In the genomic region with DNA sequence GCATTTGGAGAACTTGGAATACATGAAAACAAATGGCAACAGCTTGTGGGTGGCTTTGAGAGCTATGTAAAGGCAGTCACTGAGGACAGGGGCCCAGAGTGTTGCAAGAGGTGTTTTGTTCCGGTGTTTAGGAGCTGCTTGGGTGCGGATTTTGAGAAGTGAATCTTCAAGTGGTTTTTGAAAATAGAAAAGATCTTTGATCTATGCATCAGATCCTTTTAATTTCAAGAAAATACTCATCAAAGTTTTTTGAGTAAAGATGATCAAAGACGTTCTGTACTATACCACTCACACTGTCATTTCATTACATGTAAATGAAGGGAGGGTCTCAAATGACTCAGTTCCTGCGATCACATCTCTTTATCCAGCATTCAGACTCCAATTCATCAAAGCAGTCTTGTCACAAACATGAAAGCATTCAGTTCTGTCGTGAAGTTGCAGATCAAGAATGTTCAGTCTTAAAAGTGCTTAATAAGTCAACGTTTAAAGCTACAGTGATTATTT, we compare ENCODE assay signal across 9 cellular contexts.
DNase-seq lines count a peak whose midpoint lies in the region; ATAC-seq and FAIRE-seq lines count a peak whose summit lies in the region.
"Had no signal": no experiment of that assay in that cellular context is flagged by ENCODE, and none has a peak within 500 bp of the region (broad histone marks: within the 10 kb centered on the region; RNA-seq: fewer than 3 reads in every experiment).

No MANE protein-coding gene starts in this region.

- peak; percentile 89 for ATAC-seq in GM18870 (IDR thresholded peaks at IDR 0.05; ENCODE audit: unreplicated experiment)
- peak; percentile 90 for ATAC-seq in HG02973 (IDR thresholded peaks at IDR 0.05; ENCODE audit: unreplicated experiment)
- ATAC-seq: K562 had no signal

- FAIRE-seq in urothelium cell line (lab: Jason Lieb, UNC): no peak
- FAIRE-seq: K562 had no signal

- DNase-seq in activated CD4-positive, alpha-beta T cell treated with anti-CD3 and anti-CD28 coated beads, Interleukin-2, amount 50 U/mL, for 48 hours: peak; percentile 53 to 67
- DNase-seq in stimulated activated CD4-positive, alpha-beta T cell treated with anti-CD3 and anti-CD28 coated beads, Interleukin-4, amount 100 ng/mL, for 24 hours: peak; percentile 68
- no peak for DNase-seq in urothelium cell line (ENCODE audit: low spot score)
- no peak for DNase-seq in cortex of kidney (lab: John Stamatoyannopoulos, UW)
- no peak for DNase-seq in AG08395 (ENCODE audit: low spot score)
- no peak for DNase-seq in C1 segment of cervical spinal cord (lab: John Stamatoyannopoulos, UW)

Comparison
In these comparisons a context has a peak if more than half of its experiments do, and no peak if none do; other contexts are left out.
1. DNase-seq: peak in activated CD4-positive, alpha-beta T cell treated with anti-CD3 and anti-CD28 coated beads, Interleukin-2, amount 50 U/mL, for 48 hours (2 of 2) and stimulated activated CD4-positive, alpha-beta T cell treated with anti-CD3 and anti-CD28 coated beads, Interleukin-4, amount 100 ng/mL, for 24 hours (single experiment); none in urothelium cell line (single experiment), cortex of kidney (single experiment), AG08395 (single experiment) and C1 segment of cervical spinal cord (0 of 14).